ENCODE assay signal across 2 cellular contexts in genomic region chr7:74092964-74093339, GRCh38.
TF ChIP-seq lines count a peak whose summit lies in the region.

No MANE protein-coding gene starts in this region.

TF ChIP-seq in liver, 16 proteins besides CTCF, POLR2A, EP300 and RAD21 (continued from another document):
- TF ChIP-seq REST (IDR thresholded peaks at IDR 0.05) (no peak), YY1 (IDR thresholded peaks at IDR 0.05) (no peak), MAX (IDR thresholded peaks at IDR 0.05) (no peak), ZBTB33 (IDR thresholded peaks at IDR 0.05) (no peak), NR2F2 (IDR thresholded peaks at IDR 0.05) (no peak), ATF3 (IDR thresholded peaks at IDR 0.05) (no peak), HNF4G (IDR thresholded peaks at IDR 0.05) (no peak), EGR1 (IDR thresholded peaks at IDR 0.05; ENCODE audit: low read depth in 2 of 2) (no peak)

TF ChIP-seq in HepG2, 621 proteins besides CTCF, POLR2A, EP300 and RAD21 (continued from another document):
- TF ChIP-seq HMGXB4 (CRISPR knock-in tag; IDR thresholded peaks at IDR 0.05; ENCODE audit: borderline replicate concordance in 1 of 2, low read depth in 1 of 2), result no peak
- TF ChIP-seq MAX (IDR thresholded peaks at IDR 0.05), result no peak
- TF ChIP-seq AHDC1 (CRISPR knock-in tag; IDR thresholded peaks at IDR 0.05; ENCODE audit: borderline replicate concordance), result no peak
- TF ChIP-seq ZNF605 (CRISPR knock-in tag; IDR thresholded peaks at IDR 0.05), result no peak
- TF ChIP-seq ZNF501 (CRISPR knock-in tag; IDR thresholded peaks at IDR 0.05), result no peak
- TF ChIP-seq HES4 (CRISPR knock-in tag; IDR thresholded peaks at IDR 0.05; ENCODE audit: borderline replicate concordance), result no peak
- TF ChIP-seq ZNF841 (CRISPR knock-in tag; IDR thresholded peaks at IDR 0.05; ENCODE audit: borderline replicate concordance), result no peak
- TF ChIP-seq MXD3 (CRISPR knock-in tag; IDR thresholded peaks at IDR 0.05), result no peak
- TF ChIP-seq TRIM24 (CRISPR knock-in tag; IDR thresholded peaks at IDR 0.05), result no peak
- TF ChIP-seq ZMYM2 (CRISPR knock-in tag; IDR thresholded peaks at IDR 0.05), result no peak
- TF ChIP-seq RERE (CRISPR knock-in tag; IDR thresholded peaks at IDR 0.05; ENCODE audit: low read depth), result no peak
- no peak for TF ChIP-seq HOXA3 (CRISPR knock-in tag; IDR thresholded peaks at IDR 0.05)
- TF ChIP-seq ZNF343 (CRISPR knock-in tag; IDR thresholded peaks at IDR 0.05), result no peak
- TF ChIP-seq ZNF720 (CRISPR knock-in tag; IDR thresholded peaks at IDR 0.05), result no peak
- no peak for TF ChIP-seq TOE1 (CRISPR knock-in tag; IDR thresholded peaks at IDR 0.05)
- TF ChIP-seq PATZ1 (CRISPR knock-in tag; IDR thresholded peaks at IDR 0.05), result no peak
